In genomic region chr5:121967187-121967586, GRCh38 we compare ENCODE assay signal across 10 cellular contexts. TPM values are rescaled to one million over a fixed set of nuclear protein-coding genes. Genes with fewer than 3 reads are reported as not detected.
DNase-seq lines count a peak whose midpoint lies in the region; FAIRE-seq and TF ChIP-seq lines count a peak whose summit lies in the region.
"Had no signal": no experiment of that assay in that cellular context is flagged by ENCODE, and none has a peak within 500 bp of the region (broad histone marks: within the 10 kb centered on the region; RNA-seq: fewer than 3 reads in every experiment).

No MANE protein-coding gene starts in this region.

- H3K36me3 ChIP-seq in HEK293 (ENCODE audit: control insufficient read depth in 2 of 2, insufficient read depth in 1 of 2, low read length in 2 of 2) (peaks cover 0 to 3% of the 10 kb centered on the region in 2 experiments; a peak in 1 of 3 replicates), kidney epithelial cell (ENCODE audit: control insufficient read depth, insufficient read depth, low read length) (no peaks in the 10 kb centered on the region)

- H3K9me3 Mint-ChIP-seq in activated CD4-positive, alpha-beta memory T cell treated with anti-CD3 and anti-CD28 coated beads, Interleukin-2, amount 10 ng/mL, durations not matched to agents 7 days and 5 days: no peaks in the 10 kb centered on the region

- H3K27ac ChIP-seq in HEK293 (ENCODE audit: extremely low read depth, low read depth, low read length): no peak overlapping the region
- H3K27ac ChIP-seq: SJSA1 had no signal

- peaks cover 41% of the 10 kb centered on the region for H3K4me1 Mint-ChIP-seq in activated CD4-positive, alpha-beta memory T cell treated with anti-CD3 and anti-CD28 coated beads, Interleukin-2, amount 10 ng/mL, durations not matched to agents 7 days and 5 days

- H3K4me3 Mint-ChIP-seq in activated CD4-positive, alpha-beta memory T cell treated with anti-CD3 and anti-CD28 coated beads, Interleukin-2, amount 10 ng/mL, durations not matched to agents 7 days and 5 days: no peak overlapping the region

- H3K36me3 Mint-ChIP-seq in activated CD4-positive, alpha-beta memory T cell treated with anti-CD3 and anti-CD28 coated beads, Interleukin-2, amount 10 ng/mL, durations not matched to agents 7 days and 5 days (ENCODE audit: low read depth): peaks cover 9% of the 10 kb centered on the region

- H3K4me3 ChIP-seq in AG04449 (ENCODE audit: low read depth, low read length) (no peak overlapping the region), HEK293 (ENCODE audit: low read depth, low read length) (no peak overlapping the region), kidney epithelial cell (ENCODE audit: low read depth, low read length) (no peak overlapping the region)
- H3K4me3 ChIP-seq: SJSA1 had no signal

- H3K9me3 ChIP-seq in HEK293 (ENCODE audit: control insufficient read depth, insufficient read depth, low read depth, low read length): no peaks in the 10 kb centered on the region
- H3K9me3 ChIP-seq: SJSA1 had no signal

- H3K27ac Mint-ChIP-seq in activated CD4-positive, alpha-beta memory T cell treated with anti-CD3 and anti-CD28 coated beads, Interleukin-2, amount 10 ng/mL, durations not matched to agents 7 days and 5 days: no peak overlapping the region

- DNase-seq in AG04449 (ENCODE audit: low read depth, low spot score): no peak
- DNase-seq in astrocyte of the hippocampus (ENCODE audit: low read depth, low spot score): peak; percentile 52
- DNase-seq in kidney epithelial cell (ENCODE audit: low read depth): no peak
- DNase-seq in stimulated activated CD4-positive, alpha-beta T cell treated with anti-CD3 and anti-CD28 coated beads, Interleukin-2, amount 100 ng/mL, for 48 hours: no peak
- no peak for DNase-seq in HTR-8/SVneo (ENCODE audit: insufficient read length, low spot score)
- DNase-seq in cortex of kidney (lab: John Stamatoyannopoulos, UW): no peak
- no peak for DNase-seq in activated CD4-positive, alpha-beta memory T cell treated with anti-CD3 and anti-CD28 coated beads, Interleukin-2, amount 10 ng/mL, durations not matched to agents 7 days and 5 days
- DNase-seq: NCI-H1105 treated with DMSO at 0.1 percent for 48 hours had no signal

- no peaks in the 10 kb centered on the region for H3K27me3 Mint-ChIP-seq in activated CD4-positive, alpha-beta memory T cell treated with anti-CD3 and anti-CD28 coated beads, Interleukin-2, amount 10 ng/mL, durations not matched to agents 7 days and 5 days

- peaks cover 37% of the 10 kb centered on the region for H3K4me1 ChIP-seq in HEK293 (ENCODE audit: control insufficient read depth, insufficient read depth, low read length)

- POLR2A ChIA-PET in AG04449 (lab: Yijun Ruan, JAX) (no interaction called here), HEK293 (lab: Yijun Ruan, JAX) (no interaction called here)
- POLR2A ChIA-PET in activated CD4-positive, alpha-beta memory T cell treated with anti-CD3 and anti-CD28 coated beads, Interleukin-2, amount 10 ng/mL, durations not matched to agents 7 days and 5 days (lab: Charles Lee): no interaction called here

- H3K27me3 ChIP-seq in kidney epithelial cell (ENCODE audit: control insufficient read depth, insufficient read depth, low read length): no peaks in the 10 kb centered on the region
- H3K27me3 ChIP-seq: SJSA1 had no signal

- FAIRE-seq in HTR-8/SVneo (lab: Jason Lieb, UNC): no peak

- CTCF ChIA-PET in AG04449 (lab: Yijun Ruan, JAX): interaction anchor here (0.8 to 3.3 kb wide), 13 partner anchors 51 to 234 kb away, joined by 3 to 56 read pairs (median 4); no protein-coding TSS in a partner anchor
- CTCF ChIA-PET in HEK293 (lab: Yijun Ruan, JAX): interaction anchor here (0.6 to 1.9 kb wide), 4 partner anchors 64 to 137 kb away, joined by 3 to 9 read pairs (median 4); partner anchors contain the start of gene LOX
- CTCF ChIA-PET in activated CD4-positive, alpha-beta memory T cell treated with anti-CD3 and anti-CD28 coated beads, Interleukin-2, amount 10 ng/mL, durations not matched to agents 7 days and 5 days (lab: Charles Lee): no interaction called here

- peak; percentile 26 for TF ChIP-seq CTCF in AG04449 (IDR thresholded peaks at IDR 0.05; ENCODE audit: insufficient read depth, low read length, missing control alignments)
- no peak; the same call in 1 of the 2 replicates for TF ChIP-seq CTCF in HEK293 (tag by site-specific recombination; IDR thresholded peaks at IDR 0.05)
- TF ChIP-seq CTCF in kidney epithelial cell (IDR thresholded peaks at IDR 0.05; ENCODE audit: insufficient read depth, low read length, poor library complexity, severe bottlenecking): peak; percentile 17

TF ChIP-seq in HEK293, 187 proteins besides CTCF, POLR2A, EP300 and RAD21:
- TF ChIP-seq RBAK (tag by site-specific recombination; IDR thresholded peaks at IDR 0.05) (no peak), SP7 (tag by site-specific recombination; IDR thresholded peaks at IDR 0.05) (no peak), ZNF654 (tag by site-specific recombination; IDR thresholded peaks at IDR 0.05; ENCODE audit: low read depth) (peak; percentile 54)

RNA-seq across cellular contexts. Expression of gene SRFBP1, which starts 5.4 kb away (rescaled TPM):
- 19.8 and 22.3 TPM in 2 replicates for total RNA-seq in kidney epithelial cell
- total RNA-seq in activated CD4-positive, alpha-beta memory T cell treated with anti-CD3 and anti-CD28 coated beads, Interleukin-2, amount 10 ng/mL, durations not matched to agents 7 days and 5 days: 1 to 10 TPM; 7.2 to 7.5 TPM
